In genomic region chr21:35578831-35579470, GRCh38 we compare ENCODE assay signal across 1 cellular context.
TF ChIP-seq lines count a peak whose summit lies in the region.

No MANE protein-coding gene starts in this region.

TF ChIP-seq in K562, 482 proteins besides CTCF, POLR2A, EP300 and RAD21 (continued from another document):
- no peak for TF ChIP-seq CEBPG (CRISPR knock-in tag; IDR thresholded peaks at IDR 0.05)
- peak; percentile 37 to 44; a peak in 3 of 4 replicates for TF ChIP-seq CEBPG (tag; conservative IDR thresholded peaks at IDR 0.05 in 1 of 2, IDR thresholded peaks at IDR 0.05 in 1 of 2)
- TF ChIP-seq JUND (IDR thresholded peaks at IDR 0.05; ENCODE audit: borderline replicate concordance, low read depth, low read length): no peak
- peak; percentile 17; the same call in 1 of the 3 replicates for TF ChIP-seq JUND (tag; IDR thresholded peaks at IDR 0.05; ENCODE audit: borderline replicate concordance, low read depth, low read length)
- TF ChIP-seq, protein P1, sequence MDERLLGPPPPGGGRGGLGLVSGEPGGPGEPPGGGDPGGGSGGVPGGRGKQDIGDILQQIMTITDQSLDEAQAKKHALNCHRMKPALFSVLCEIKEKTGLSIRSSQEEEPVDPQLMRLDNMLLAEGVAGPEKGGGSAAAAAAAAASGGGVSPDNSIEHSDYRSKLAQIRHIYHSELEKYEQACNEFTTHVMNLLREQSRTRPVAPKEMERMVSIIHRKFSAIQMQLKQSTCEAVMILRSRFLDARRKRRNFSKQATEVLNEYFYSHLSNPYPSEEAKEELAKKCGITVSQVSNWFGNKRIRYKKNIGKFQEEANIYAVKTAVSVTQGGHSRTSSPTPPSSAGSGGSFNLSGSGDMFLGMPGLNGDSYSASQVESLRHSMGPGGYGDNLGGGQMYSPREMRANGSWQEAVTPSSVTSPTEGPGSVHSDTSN (CRISPR knock-in tag; IDR thresholded peaks at IDR 0.05; ENCODE audit: low read depth): no peak
- TF ChIP-seq, protein P1 (tag; conservative IDR thresholded peaks at IDR 0.05; ENCODE audit: low read depth): peak; percentile 78
- TF ChIP-seq, protein P2, sequence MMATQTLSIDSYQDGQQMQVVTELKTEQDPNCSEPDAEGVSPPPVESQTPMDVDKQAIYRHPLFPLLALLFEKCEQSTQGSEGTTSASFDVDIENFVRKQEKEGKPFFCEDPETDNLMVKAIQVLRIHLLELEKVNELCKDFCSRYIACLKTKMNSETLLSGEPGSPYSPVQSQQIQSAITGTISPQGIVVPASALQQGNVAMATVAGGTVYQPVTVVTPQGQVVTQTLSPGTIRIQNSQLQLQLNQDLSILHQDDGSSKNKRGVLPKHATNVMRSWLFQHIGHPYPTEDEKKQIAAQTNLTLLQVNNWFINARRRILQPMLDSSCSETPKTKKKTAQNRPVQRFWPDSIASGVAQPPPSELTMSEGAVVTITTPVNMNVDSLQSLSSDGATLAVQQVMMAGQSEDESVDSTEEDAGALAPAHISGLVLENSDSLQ (IDR thresholded peaks at IDR 0.05): peak; percentile 21; the same call in 1 of the 2 replicates
- TF ChIP-seq GABPB1 (CRISPR knock-in tag; IDR thresholded peaks at IDR 0.05): no peak
- no peak for TF ChIP-seq CREB3L1 (IDR thresholded peaks at IDR 0.05; ENCODE audit: borderline replicate concordance, low read depth)
- TF ChIP-seq NR2C1 (IDR thresholded peaks at IDR 0.05): no peak
- 0 out of 2 replicates have a peak, but pooled peaks have one; percentile 18 for TF ChIP-seq NR2C1 (tag; IDR thresholded peaks at IDR 0.05)
- TF ChIP-seq NR4A1 (CRISPR knock-in tag; IDR thresholded peaks at IDR 0.05): no peak
- TF ChIP-seq NR4A1 (tag; IDR thresholded peaks at IDR 0.05): 0 out of 2 replicates have a peak, but pooled peaks have one; percentile 39
- TF ChIP-seq MGA (IDR thresholded peaks at IDR 0.05): peak; percentile 56; the same call in 1 of the 2 replicates
- TF ChIP-seq SMARCA5 (IDR thresholded peaks at IDR 0.05): no peak
- TF ChIP-seq MEIS2 (IDR thresholded peaks at IDR 0.05; ENCODE audit: partially characterized antibody): peak; percentile 49
- TF ChIP-seq ADNP (tag; IDR thresholded peaks at IDR 0.05): no peak
- no peak for TF ChIP-seq ZBTB8A (IDR thresholded peaks at IDR 0.05; ENCODE audit: partially characterized antibody)
- TF ChIP-seq CBFA2T3 (IDR thresholded peaks at IDR 0.05): peak; percentile 21; the same call in 1 of the 2 replicates
- TF ChIP-seq ZKSCAN8 (CRISPR knock-in tag; IDR thresholded peaks at IDR 0.05): peak; percentile 28; the same call in 1 of the 2 replicates
- TF ChIP-seq ATF3 (IDR thresholded peaks at IDR 0.05): peak; percentile 20; the same call in 1 of the 2 replicates
- no peak for TF ChIP-seq ATF3 (CRISPR knock-in tag; conservative IDR thresholded peaks at IDR 0.05)
- TF ChIP-seq EP400 (IDR thresholded peaks at IDR 0.05): no peak
- TF ChIP-seq RBBP5 (IDR thresholded peaks at IDR 0.05; ENCODE audit: borderline replicate concordance, insufficient read depth, low read length, poor library complexity, severe bottlenecking): no peak
- TF ChIP-seq L3MBTL2 (IDR thresholded peaks at IDR 0.05): peak; percentile 45; the same call in 1 of the 2 replicates
- 0 out of 2 replicates have a peak, but pooled peaks have one; percentile 3 for TF ChIP-seq RNF2 (IDR thresholded peaks at IDR 0.05)
- 0 out of 2 replicates have a peak, but pooled peaks have one; percentile 24 for TF ChIP-seq BACH1 (tag; IDR thresholded peaks at IDR 0.05)
- TF ChIP-seq MAFK (IDR thresholded peaks at IDR 0.05; ENCODE audit: low read length): no peak
- no peak for TF ChIP-seq IFI16 (CRISPR knock-in tag; IDR thresholded peaks at IDR 0.05)
